In genomic region chr18:59899298-59900221, GRCh38 we compare ENCODE assay signal across 8 cellular contexts. TPM values are rescaled to one million over a fixed set of nuclear protein-coding genes. Genes with fewer than 3 reads are reported as not detected.
DNase-seq lines count a peak whose midpoint lies in the region; ATAC-seq and TF ChIP-seq lines count a peak whose summit lies in the region.

Gene PMAIP1 (plus strand): TSS chr18:59899996. CDS start chr18:59900178, 182 bp downstream.

- H3K4me3 ChIP-seq in Caco-2 (ENCODE audit: low read depth, low read length) (peak within 1 kb of the TSS; percentile 54), HUES6 (ENCODE audit: low read depth, low read length) (peak within 1 kb of the TSS; percentile 91), NT2/D1 (ENCODE audit: insufficient read length, low read depth) (peak within 1 kb of the TSS; percentile 83)

- H3K9me3 ChIP-seq in Caco-2 (no peaks in the 10 kb centered on the region), HUES6 (ENCODE audit: control insufficient read depth, insufficient read depth, low read depth, low read length) (no peaks in the 10 kb centered on the region), NT2/D1 (ENCODE audit: insufficient read depth, low read length) (no peaks in the 10 kb centered on the region)

- H3K4me1 Mint-ChIP-seq in Caco-2 (ENCODE audit: low read depth, unreplicated experiment) = no peaks in the 10 kb centered on the region

- H3K4me3 Mint-ChIP-seq in Caco-2 (ENCODE audit: unreplicated experiment) = peak within 1 kb of the TSS; percentile 70

- H3K9ac ChIP-seq in HUES6 (ENCODE audit: low read length) (peak within 1 kb of the TSS; percentile 93), NT2/D1 (ENCODE audit: insufficient read length, low read depth) (peak within 1 kb of the TSS; percentile 91)

- POLR2A ChIA-PET in Caco-2 (lab: Charles Lee) = interaction anchor here (0.7 kb wide), 1 partner anchor 58 kb away, joined by 4 read pairs; no protein-coding TSS in a partner anchor

- H3K27me3 ChIP-seq in Caco-2 (replicated peaks; ENCODE audit: control insufficient read depth, insufficient read depth, low read length) = no peaks in the 10 kb centered on the region
- no peaks in the 10 kb centered on the region; the same call in 1 of the 2 replicates for H3K27me3 ChIP-seq in HUES6 (ENCODE audit: control insufficient read depth, insufficient read depth, low read length)
- H3K27me3 ChIP-seq in NT2/D1 (ENCODE audit: insufficient read depth, insufficient read length) = no peaks in the 10 kb centered on the region

- no peak for TF ChIP-seq CTCF in Caco-2 (IDR thresholded peaks at IDR 0.05; ENCODE audit: insufficient read depth in 1 of 2, low read depth in 1 of 2, low read length in 1 of 2, severe bottlenecking in 1 of 2, unreplicated experiment in 1 of 2)

- intact Hi-C loops in Caco-2 (cut with micrococcal nuclease; ENCODE audit: unreplicated experiment) = loop anchor here (1.0 kb wide), 1 partner anchor 62 kb away; no protein-coding TSS in a partner anchor

- CTCF ChIA-PET in Caco-2 (lab: Charles Lee) = no interaction called here

- H3K36me3 ChIP-seq in Caco-2 (ENCODE audit: control insufficient read depth, insufficient read depth, low read length) = no peaks in the 10 kb centered on the region
- peaks cover 30% of the 10 kb centered on the region for H3K36me3 ChIP-seq in HUES6 (ENCODE audit: control insufficient read depth, insufficient read depth, low read length)
- H3K36me3 ChIP-seq in NT2/D1 (ENCODE audit: insufficient read depth, insufficient read length, low read length) = peaks cover 20% of the 10 kb centered on the region

- H3K27me3 Mint-ChIP-seq in Caco-2 (ENCODE audit: insufficient read depth, unreplicated experiment) = no peaks in the 10 kb centered on the region

- H3K36me3 Mint-ChIP-seq in Caco-2 (ENCODE audit: insufficient read depth, unreplicated experiment) = no peaks in the 10 kb centered on the region

- in situ Hi-C loops in endometrial microvascular endothelial cells (cut with HindIII; ENCODE audit: inconsistent ontology term, low pct_unique_long_range_greater_than_20kb, low sequenced_read_pairs) = no loop called here

- H3K27ac Mint-ChIP-seq in Caco-2 (ENCODE audit: unreplicated experiment) = no peak within 1 kb of the TSS

- peak; percentile 69 for ATAC-seq in GM21423 (IDR thresholded peaks at IDR 0.05; ENCODE audit: unreplicated experiment)

- H3K9me3 Mint-ChIP-seq in Caco-2 (ENCODE audit: unreplicated experiment) = no peaks in the 10 kb centered on the region

- no TSS peak for BruUV-seq in Caco-2 (replicated peaks; lab: Mats Ljungman, UMichigan)

- peak within 1 kb of the TSS; percentile 96 for H3K27ac ChIP-seq in HUES6 (ENCODE audit: low read depth, low read length)

- H3K4me1 ChIP-seq in Caco-2 = no peaks in the 10 kb centered on the region
- peaks cover 35% of the 10 kb centered on the region for H3K4me1 ChIP-seq in HUES6 (ENCODE audit: control insufficient read depth, insufficient read depth, low read length)
- no peaks in the 10 kb centered on the region for H3K4me1 ChIP-seq in NT2/D1 (ENCODE audit: insufficient read depth, insufficient read length)

- peak; percentile 70 to 72 for DNase-seq in Caco-2
- DNase-seq in NT2/D1 (ENCODE audit: low read depth, low spot score) = peak; percentile 76
- peak; percentile 82 to 85 (median 84) for DNase-seq in activated CD8-positive, alpha-beta memory T cell treated with anti-CD3 and anti-CD28 coated beads for 48 hours (ENCODE audit: low read depth in 2 of 3, low spot score in 2 of 3)
- DNase-seq in midbrain (lab: John Stamatoyannopoulos, UW) = peak; percentile 51
- peak; percentile 81 to 82 for DNase-seq in stimulated activated CD8-positive, alpha-beta memory T cell treated with anti-CD3 and anti-CD28 coated beads, Interleukin-2, amount 100 ng/mL, for 48 hours (ENCODE audit: low read depth in 2 of 2)

RNA-seq across cellular contexts. Expression of gene PMAIP1, which starts in this region (rescaled TPM):
- total RNA-seq in Caco-2 (2022) (2.3 and 2.4 TPM in 2 replicates), endometrial microvascular endothelial cells (ENCODE audit: inconsistent ontology term) (38.9 TPM)

Comparison
In these comparisons a context has a peak if more than half of its experiments do, and no peak if none do; other contexts are left out.
1. Peak in every context shown above with its lines: DNase-seq, ATAC-seq, H3K4me3 ChIP-seq and H3K27ac ChIP-seq.
2. RNA of gene PMAIP1 (total RNA-seq): 38.9 TPM in endometrial microvascular endothelial cells (single experiment); 2.3 to 2.4 TPM in Caco-2; every median in the first group is over 10 times any median in the second.